18 cellular contexts compared by ENCODE assay signal in genomic region chr5:112390327-112390726, GRCh38. TPM values are rescaled to one million over a fixed set of nuclear protein-coding genes. Genes with fewer than 3 reads are reported as not detected.
DNase-seq lines count a peak whose midpoint lies in the region; ATAC-seq, FAIRE-seq and TF ChIP-seq lines count a peak whose summit lies in the region.
"Had no signal": no experiment of that assay in that cellular context is flagged by ENCODE, and none has a peak within 500 bp of the region (broad histone marks: within the 10 kb centered on the region; RNA-seq: fewer than 3 reads in every experiment).

No MANE protein-coding gene starts in this region.

- no peak for TF ChIP-seq CTCF in left ventricle myocardium inferior (IDR thresholded peaks at IDR 0.05; ENCODE audit: borderline replicate concordance)

- DNase-seq in NCI-H1694 (lab: John Stamatoyannopoulos, UW) (peak; percentile 15), NCI-H524 treated with DMSO at 0.1 percent for 48 hours (lab: John Stamatoyannopoulos, UW) (peak; percentile 46), islet precursor cell (peak; percentile 54), small intestine (peak; percentile 8), left ventricle myocardium inferior (no peak), SW480 (ENCODE audit: low spot score) (no peak)
- DNase-seq: activated CD8-positive, alpha-beta T cell treated with anti-CD3 and anti-CD28 coated beads for 36 hours; activated gamma-delta T cell; immature natural killer cell; NCI-H446 treated with DMSO at 0.1 percent for 48 hours; right cardiac atrium; stimulated activated CD4-positive, alpha-beta T cell treated with anti-CD3 and anti-CD28 coated beads, Interleukin-4, amount 100 ng/mL, for 4 hours; stimulated activated naive B cell treated with anti-CD40 and anti-IgM and Interleukin-4, amounts not matched to agents 10 μg/mL and 1 μg/mL and 100 μg/mL, for 72 hours had no signal

- 17 to 58% (median 31%) methylated on average over 8 of the region's 8 CpGs for WGBS in small intestine, 3 donors

- FAIRE-seq in small intestine (lab: Jason Lieb, UNC) = no peak
- FAIRE-seq: GM19239 had no signal

- H3K36me3 ChIP-seq in small intestine (ENCODE audit: control insufficient read depth in 2 of 2, insufficient read depth in 2 of 2, low read length in 2 of 2) = no peaks in the 10 kb centered on the region
- H3K36me3 ChIP-seq in left ventricle myocardium inferior = no peaks in the 10 kb centered on the region
- H3K36me3 ChIP-seq: BLaER1 treated with 17β-estradiol and CSF1 and Interleukin-3, amounts not matched to agents 10 nM and 100 nM had no signal

- ATAC-seq in HG03571 (IDR thresholded peaks at IDR 0.05; ENCODE audit: unreplicated experiment) = no peak
- ATAC-seq: activated CD8-positive, alpha-beta T cell treated with anti-CD3 and anti-CD28 coated beads for 36 hours; Right ventricle myocardium inferior; stimulated activated naive B cell treated with anti-CD40 and anti-IgM and Interleukin-4, amounts not matched to agents 10 μg/mL and 1 μg/mL and 100 μg/mL, for 72 hours had no signal

- intact Hi-C loops in left ventricle myocardium inferior (cut with micrococcal nuclease) = no loop called here

- H3K9me3 ChIP-seq in small intestine (ENCODE audit: control insufficient read depth, low read depth) (no peaks in the 10 kb centered on the region), left ventricle myocardium inferior (replicated peaks) (no peaks in the 10 kb centered on the region)
- H3K9me3 ChIP-seq: BLaER1 treated with 17β-estradiol and CSF1 and Interleukin-3, amounts not matched to agents 10 nM and 100 nM had no signal

- H3K4me1 ChIP-seq in small intestine (ENCODE audit: control insufficient read depth in 2 of 2, insufficient read depth in 1 of 2, low read depth in 1 of 2, low read length in 1 of 2) (no peaks in the 10 kb centered on the region), left ventricle myocardium inferior (peaks cover 29% of the 10 kb centered on the region)
- H3K4me1 ChIP-seq: BLaER1 treated with 17β-estradiol and CSF1 and Interleukin-3, amounts not matched to agents 10 nM and 100 nM had no signal

- no peak overlapping the region for H3K4me3 ChIP-seq in small intestine (ENCODE audit: low read depth in 1 of 2, low read length in 2 of 2)
- H3K4me3 ChIP-seq in left ventricle myocardium inferior = no peak overlapping the region
- H3K4me3 ChIP-seq: BLaER1 treated with 17β-estradiol and CSF1 and Interleukin-3, amounts not matched to agents 10 nM and 100 nM had no signal

- no peak overlapping the region for H3K27ac ChIP-seq in small intestine (ENCODE audit: low read depth in 1 of 2, low read length in 1 of 2)
- no peak overlapping the region for H3K27ac ChIP-seq in left ventricle myocardium inferior (replicated peaks)
- H3K27ac ChIP-seq: BLaER1 treated with 17β-estradiol and CSF1 and Interleukin-3, amounts not matched to agents 10 nM and 100 nM had no signal

- H3K27me3 ChIP-seq in small intestine (ENCODE audit: control insufficient read depth in 2 of 2, insufficient read depth in 2 of 2, low read length in 2 of 2) = no peaks in the 10 kb centered on the region
- H3K27me3 ChIP-seq in left ventricle myocardium inferior (ENCODE audit: low read depth) = no peaks in the 10 kb centered on the region
- H3K27me3 ChIP-seq: BLaER1 treated with 17β-estradiol and CSF1 and Interleukin-3, amounts not matched to agents 10 nM and 100 nM had no signal

RNA-seq across cellular contexts. Expression of gene EPB41L4A, which starts 28.8 kb away (rescaled TPM):
- polyA plus RNA-seq in small intestine = 1 to 10 TPM in 2 of 3 donors, under 1 TPM in 1; 0.67 to 3.9 (median 1.9) TPM
- 17.8 TPM for total RNA-seq in left ventricle myocardium inferior
- total RNA-seq: G401 had no signal

Comparison
In these comparisons a context has a peak if more than half of its experiments do, and no peak if none do; other contexts are left out.
1. DNase-seq: peak in NCI-H1694 (single experiment), NCI-H524 treated with DMSO at 0.1 percent for 48 hours (single experiment), islet precursor cell (single experiment) and small intestine (single experiment); none in left ventricle myocardium inferior (single experiment) and SW480 (single experiment).